In genomic region chr6:63394656-63395308, GRCh38 we compare ENCODE assay signal across 26 cellular contexts.
"Had no signal": no experiment of that assay in that cellular context is flagged by ENCODE, and none has a peak within 500 bp of the region (broad histone marks: within the 10 kb centered on the region; RNA-seq: fewer than 3 reads in every experiment).

No MANE protein-coding gene starts in this region.

- H3K36me3 ChIP-seq: brain microvascular endothelial cell, Peyer's patch, SJSA1 had no signal

- H3K27ac ChIP-seq: brain microvascular endothelial cell, Peyer's patch, SJSA1 had no signal

- H3K4me1 ChIP-seq: SJSA1 had no signal

- H3K9me3 ChIP-seq: Peyer's patch had no signal

- H3K27me3 ChIP-seq: brain microvascular endothelial cell, Peyer's patch, SJSA1 had no signal

- DNase-seq: activated CD4-positive, alpha-beta memory T cell treated with anti-CD3 and anti-CD28 coated beads, Interleukin-2, amount 10 ng/mL, durations not matched to agents 7 days and 5 days; activated CD4-positive, alpha-beta T cell treated with anti-CD3 and anti-CD28 coated beads for 1 hour; activated CD4-positive, alpha-beta T cell treated with anti-CD3 and anti-CD28 coated beads for 48 hours; activated CD4-positive, CD25-positive, alpha-beta regulatory T cell; activated CD8-positive, alpha-beta memory T cell treated with anti-CD3 and anti-CD28 coated beads for 24 hours; activated CD8-positive, alpha-beta memory T cell treated with anti-CD3 and anti-CD28 coated beads, Interleukin-2, amount 10 ng/mL, durations not matched to agents 7 days and 5 days; activated CD8-positive, alpha-beta memory T cell treated with anti-CD3 and anti-CD28 coated beads, Interleukin-2, amount 50 U/mL, for 48 hours; activated effector memory CD4-positive, alpha-beta T cell treated with Interleukin-2 at 50 U/mL for 16 hours; activated naive CD4-positive, alpha-beta T cell treated with anti-CD3 and anti-CD28 coated beads, Interleukin-2, amount 10 ng/mL, durations not matched to agents 7 days and 5 days; activated naive CD8-positive, alpha-beta T cell treated with anti-CD3 and anti-CD28 coated beads, Interleukin-2, amount 50 U/mL, for 24 hours; activated T-cell treated with anti-CD3 and anti-CD28 coated beads, Interleukin-2, amount 50 U/mL, for 48 hours; anterior cingulate cortex; brain microvascular endothelial cell; Karpas-422; KBM-7; NCI-H1105; NCI-H1417 treated with DMSO at 0.1 percent for 48 hours; NCI-H1694; NCI-H1930; NCI-H2081 treated with DMSO at 0.1 percent for 48 hours; NCI-H345; NCI-H524 treated with DMSO at 0.1 percent for 48 hours; Peyer's patch; RPMI8226; SHP77 treated with DMSO at 0.1 percent for 48 hours had no signal

- ATAC-seq: activated CD8-positive, alpha-beta memory T cell treated with anti-CD3 and anti-CD28 coated beads, Interleukin-2, amount 10 ng/mL, durations not matched to agents 7 days and 5 days; activated naive CD8-positive, alpha-beta T cell treated with anti-CD3 and anti-CD28 coated beads, Interleukin-2, amount 50 U/mL, for 24 hours had no signal

- H3K4me3 ChIP-seq: Peyer's patch, SJSA1 had no signal
